In genomic region chr20:52654552-52654951, GRCh38 we compare ENCODE assay signal across 22 cellular contexts.
"Had no signal": no experiment of that assay in that cellular context is flagged by ENCODE, and none has a peak within 500 bp of the region (broad histone marks: within the 10 kb centered on the region; RNA-seq: fewer than 3 reads in every experiment).

No MANE protein-coding gene starts in this region.

- H3K79me2 ChIP-seq: hepatocyte had no signal

- H3K4me1 ChIP-seq: esophagus muscularis mucosa, foreskin keratinocyte, gastroesophageal sphincter, heart left ventricle, lower lobe of right lung had no signal

- H2AFZ ChIP-seq: hepatocyte had no signal

- H3K27me3 ChIP-seq: esophagus muscularis mucosa, foreskin keratinocyte, gastroesophageal sphincter, heart left ventricle, hepatocyte had no signal

- H3K4me3 ChIP-seq: coronary artery, dorsolateral prefrontal cortex, esophagus muscularis mucosa, gastroesophageal sphincter, heart left ventricle, hepatocyte, lower lobe of right lung had no signal

- H3K4me2 ChIP-seq: hepatocyte had no signal

- H3K27ac ChIP-seq: coronary artery, dorsolateral prefrontal cortex, esophagus muscularis mucosa, foreskin keratinocyte, gastroesophageal sphincter, heart left ventricle, hepatocyte, lower lobe of right lung had no signal

- DNase-seq: dermis blood vessel endothelial cell; dorsolateral prefrontal cortex; effector CD4-positive, alpha-beta T cell; effector memory CD4-positive, alpha-beta T cell; foreskin keratinocyte; heart left ventricle; hypothalamus; immature natural killer cell; islet precursor cell; kidney; kidney glomerular epithelial cell; left colon; left ventricle myocardium superior; lower lobe of right lung; mesendoderm; midbrain; naive thymus-derived CD4-positive, alpha-beta T cell had no signal

- H3K36me3 ChIP-seq: esophagus muscularis mucosa, gastroesophageal sphincter, heart left ventricle, lower lobe of right lung had no signal

- H3K9me3 ChIP-seq: esophagus muscularis mucosa, gastroesophageal sphincter, heart left ventricle, lower lobe of right lung had no signal

- ATAC-seq: foreskin keratinocyte; gastroesophageal sphincter; heart left ventricle; left colon; left lobe of liver; left ventricle myocardium superior; naive thymus-derived CD4-positive, alpha-beta T cell had no signal
